ENCODE assay signal across 8 cellular contexts in genomic region chr1:36553591-36554417, GRCh38.
DNase-seq lines count a peak whose midpoint lies in the region; ATAC-seq and TF ChIP-seq lines count a peak whose summit lies in the region.

No MANE protein-coding gene starts in this region.

- no peaks in the 10 kb centered on the region for H3K36me3 ChIP-seq in HAP-1 (replicated peaks)

- TF ChIP-seq CTCF in AG09309 (IDR thresholded peaks at IDR 0.05; ENCODE audit: control insufficient read depth, insufficient read depth, low read depth, low read length, missing control alignments) (peak; percentile 73), choroid plexus epithelial cell (conservative IDR thresholded peaks at IDR 0.05; ENCODE audit: low read depth, low read length) (peak; percentile 81)

- in situ Hi-C loops in HAP-1 (cut with MboI; ENCODE audit: low sequenced_read_pairs), result no loop called here

- H3K4me1 ChIP-seq in HAP-1, result no peaks in the 10 kb centered on the region

- no peaks in the 10 kb centered on the region for H3K9me3 ChIP-seq in HAP-1

- H3K4me3 ChIP-seq in AG09309 (ENCODE audit: control insufficient read depth, low read depth, low read length), result no peak overlapping the region
- H3K4me3 ChIP-seq in HAP-1, result no peak overlapping the region
- H3K4me3 ChIP-seq in choroid plexus epithelial cell (ENCODE audit: low read depth, low read length), result no peak overlapping the region

- ATAC-seq in HG03135 (IDR thresholded peaks at IDR 0.05; ENCODE audit: unreplicated experiment), result no peak

- no peak for DNase-seq in AG09309 (ENCODE audit: low read depth)
- peak; percentile 51 to 88 for DNase-seq in HAP-1 (ENCODE audit: low spot score in 2 of 2)
- peak; percentile 52 to 89 for DNase-seq in NCI-H446 (lab: John Stamatoyannopoulos, UW)
- peak; percentile 84 for DNase-seq in activated CD4-positive, alpha-beta T cell treated with anti-CD3 and anti-CD28 coated beads for 48 hours
- DNase-seq in choroid plexus epithelial cell (ENCODE audit: low read depth), result peak; percentile 68
- peak; percentile 58 to 75 for DNase-seq in lung microvascular endothelial cell (ENCODE audit: low read depth in 2 of 2)
- DNase-seq in stimulated activated CD8-positive, alpha-beta memory T cell treated with anti-CD3 and anti-CD28 coated beads, Interleukin-12 subunit alpha, Interleukin-12 subunit beta, amount 100 ng/mL, for 1 hour (ENCODE audit: low read depth), result peak; percentile 38

- H3K27me3 ChIP-seq in HAP-1 (ENCODE audit: low read depth), result peaks cover 29% of the 10 kb centered on the region
